In the genomic region with DNA sequence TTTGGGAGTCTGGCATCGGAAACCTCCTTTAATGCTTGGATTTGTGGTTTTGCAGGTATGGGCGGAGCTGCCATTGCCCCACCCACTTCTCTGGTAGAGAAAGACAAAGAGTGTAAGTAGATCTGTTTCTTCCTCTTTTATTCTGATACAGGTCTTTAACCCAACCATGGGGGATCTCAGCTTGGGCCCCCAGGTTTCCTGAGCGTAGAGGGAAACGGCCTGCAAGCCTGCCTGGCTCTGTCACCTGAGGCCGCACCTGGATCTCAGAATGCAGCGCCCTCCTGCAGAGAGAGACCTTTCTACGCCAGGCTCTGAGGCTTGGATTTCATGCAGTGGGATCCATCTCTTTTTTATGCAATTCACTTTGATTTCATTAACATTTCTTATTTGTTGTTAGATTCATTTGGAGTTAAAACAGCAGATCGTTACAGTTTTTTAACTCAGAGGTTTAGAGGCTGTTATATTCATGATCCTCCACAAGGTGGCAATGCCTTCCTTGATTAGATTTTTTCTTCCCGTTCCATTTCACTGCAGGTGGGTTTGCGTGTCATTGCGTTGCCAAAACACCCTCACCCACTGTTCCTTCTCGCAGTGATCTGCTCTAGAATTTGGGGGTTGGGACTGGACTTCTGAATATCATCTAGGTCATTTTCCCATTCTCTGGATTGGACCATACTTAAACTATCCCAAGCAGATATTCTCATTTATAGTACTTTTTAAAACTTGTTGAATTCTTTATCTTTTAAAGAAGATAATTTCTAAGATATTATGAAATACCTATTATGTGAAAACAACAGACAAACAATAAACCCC, we compare ENCODE assay signal across 8 cellular contexts. TPM values are rescaled to one million over a fixed set of nuclear protein-coding genes. Genes with fewer than 3 reads are reported as not detected.
DNase-seq lines count a peak whose midpoint lies in the region; ATAC-seq and TF ChIP-seq lines count a peak whose summit lies in the region.

No MANE protein-coding gene starts in this region.

- H3K36me3 Mint-ChIP-seq in activated naive CD4-positive, alpha-beta T cell treated with anti-CD3 and anti-CD28 coated beads for 36 hours (ENCODE audit: low read depth) = peaks cover 54% of the 10 kb centered on the region
- peaks cover 57% of the 10 kb centered on the region for H3K36me3 Mint-ChIP-seq in activated naive CD8-positive, alpha-beta T cell treated with anti-CD3 and anti-CD28 coated beads, Interleukin-2, amount 10 ng/mL, durations not matched to agents 7 days and 5 days

- TF ChIP-seq POLR2A in spleen (IDR thresholded peaks at IDR 0.05) = no peak

- intact Hi-C loops in activated naive CD4-positive, alpha-beta T cell treated with anti-CD3 and anti-CD28 coated beads for 36 hours (cut with micrococcal nuclease) = loop anchor here (1.0 to 10.0 kb wide), 6 partner anchors 18 to 566 kb away; no protein-coding TSS in a partner anchor
- intact Hi-C loops in left cardiac atrium (cut with DNase I) (loop anchor here (1.0 to 10.0 kb wide), 3 partner anchors 43 to 292 kb away; partner anchors contain the start of gene PFKFB3 (in 1 of the 2)), spleen (cut with DNase I; ENCODE audit: low total_unique reads) (loop anchor here (5.0 to 10.0 kb wide), 3 partner anchors 43 to 293 kb away; partner anchors contain the start of gene PFKFB3)

- no peak for ATAC-seq in activated naive CD8-positive, alpha-beta T cell treated with anti-CD3 and anti-CD28 coated beads, Interleukin-2, amount 10 ng/mL, durations not matched to agents 7 days and 5 days (ENCODE audit: low read depth)
- peak; percentile 38 to 48 for ATAC-seq in left cardiac atrium

- peak overlapping the region in 3 of 8 donors; percentile 4 to 37 (median 16) for H3K27ac ChIP-seq in spleen

- H3K4me1 Mint-ChIP-seq in activated naive CD4-positive, alpha-beta T cell treated with anti-CD3 and anti-CD28 coated beads for 36 hours (ENCODE audit: low read depth) = peaks cover 21% of the 10 kb centered on the region
- peaks cover 23% of the 10 kb centered on the region for H3K4me1 Mint-ChIP-seq in activated naive CD8-positive, alpha-beta T cell treated with anti-CD3 and anti-CD28 coated beads, Interleukin-2, amount 10 ng/mL, durations not matched to agents 7 days and 5 days

- 37 to 45% (median 43%) methylated on average over 12 of the region's 12 CpGs for WGBS in spleen, 5 donors

- peaks cover 7 to 100% (median 87%) of the 10 kb centered on the region in 6 donors for H3K36me3 ChIP-seq in spleen

- peak; percentile 36 for DNase-seq in activated naive CD4-positive, alpha-beta T cell treated with anti-CD3 and anti-CD28 coated beads for 36 hours
- DNase-seq in activated naive CD4-positive, alpha-beta T cell treated with anti-CD3 and anti-CD28 coated beads, Interleukin-2, amount 50 U/mL, for 16 hours = no peak
- peak; percentile 47 for DNase-seq in NCI-H1694 (lab: John Stamatoyannopoulos, UW)
- no peak for DNase-seq in activated naive CD8-positive, alpha-beta T cell treated with anti-CD3 and anti-CD28 coated beads, Interleukin-2, amount 10 ng/mL, durations not matched to agents 7 days and 5 days
- no peak for DNase-seq in left cardiac atrium
- DNase-seq in spleen = no peak
- no peak for DNase-seq in HPDE6-E6E7 (ENCODE audit: extremely low spot score)
- DNase-seq in activated effector memory CD4-positive, alpha-beta T cell treated with anti-CD3 and anti-CD28 coated beads, Interleukin-2, amount 50 U/mL, for 16 hours = no peak

- no peak overlapping the region for H3K4me3 ChIP-seq in spleen

- no peak overlapping the region for H3K4me3 Mint-ChIP-seq in activated naive CD4-positive, alpha-beta T cell treated with anti-CD3 and anti-CD28 coated beads for 36 hours
- peak overlapping the region; percentile 36 for H3K4me3 Mint-ChIP-seq in activated naive CD8-positive, alpha-beta T cell treated with anti-CD3 and anti-CD28 coated beads, Interleukin-2, amount 10 ng/mL, durations not matched to agents 7 days and 5 days

- H3K9me3 ChIP-seq in spleen = no peaks in the 10 kb centered on the region

- no peaks in the 10 kb centered on the region for H3K9me3 Mint-ChIP-seq in activated naive CD4-positive, alpha-beta T cell treated with anti-CD3 and anti-CD28 coated beads for 36 hours
- no peaks in the 10 kb centered on the region for H3K9me3 Mint-ChIP-seq in activated naive CD8-positive, alpha-beta T cell treated with anti-CD3 and anti-CD28 coated beads, Interleukin-2, amount 10 ng/mL, durations not matched to agents 7 days and 5 days

- H3K27ac Mint-ChIP-seq in activated naive CD4-positive, alpha-beta T cell treated with anti-CD3 and anti-CD28 coated beads for 36 hours = peak overlapping the region; percentile 66
- H3K27ac Mint-ChIP-seq in activated naive CD8-positive, alpha-beta T cell treated with anti-CD3 and anti-CD28 coated beads, Interleukin-2, amount 10 ng/mL, durations not matched to agents 7 days and 5 days = peak overlapping the region; percentile 75

- CTCF ChIA-PET in activated naive CD4-positive, alpha-beta T cell treated with anti-CD3 and anti-CD28 coated beads for 36 hours (lab: Charles Lee) = interaction anchor here (0.5 to 4.4 kb wide), 9 partner anchors 28 to 297 kb away, joined by 3 to 35 read pairs (median 4); no protein-coding TSS in a partner anchor

- peaks cover 5 to 34% (median 15%) of the 10 kb centered on the region in 6 donors for H3K4me1 ChIP-seq in spleen

- H3K27me3 Mint-ChIP-seq in activated naive CD4-positive, alpha-beta T cell treated with anti-CD3 and anti-CD28 coated beads for 36 hours (ENCODE audit: low read depth) = no peaks in the 10 kb centered on the region
- no peaks in the 10 kb centered on the region for H3K27me3 Mint-ChIP-seq in activated naive CD8-positive, alpha-beta T cell treated with anti-CD3 and anti-CD28 coated beads, Interleukin-2, amount 10 ng/mL, durations not matched to agents 7 days and 5 days

- peak in 10 of 11 experiments; percentile 59 to 94 (median 81) for TF ChIP-seq CTCF in spleen (IDR thresholded peaks at IDR 0.05 in 8 of 11, conservative IDR thresholded peaks at IDR 0.05 in 3 of 11)

- POLR2A ChIA-PET in activated naive CD8-positive, alpha-beta T cell treated with anti-CD3 and anti-CD28 coated beads, Interleukin-2, amount 10 ng/mL, durations not matched to agents 7 days and 5 days (lab: Charles Lee) = no interaction called here

- H3K27me3 ChIP-seq in spleen (replicated peaks in 1 of 7) = no peaks in the 10 kb centered on the region

RNA-seq across cellular contexts. Expression of gene RBM17, which starts 20.0 kb away (rescaled TPM):
- total RNA-seq in activated naive CD4-positive, alpha-beta T cell treated with anti-CD3 and anti-CD28 coated beads for 36 hours = 100 to 1,000 TPM; 157 to 162 TPM
- total RNA-seq in activated naive CD8-positive, alpha-beta T cell treated with anti-CD3 and anti-CD28 coated beads, Interleukin-2, amount 10 ng/mL, durations not matched to agents 7 days and 5 days = 100 to 1,000 TPM; 185 to 200 TPM
- total RNA-seq in left cardiac atrium (10 to 100 TPM; 58.6 to 80.3 TPM), spleen (100 to 1,000 TPM in 6 of 7 donors, 10 to 100 TPM in 1; 93.2 to 140 (median 120) TPM)
- 100 to 1,000 TPM in 1 of 3 donors, 10 to 100 TPM in 2; 63.1 to 100 (median 93.5) TPM for polyA plus RNA-seq in spleen

RNA-seq across cellular contexts. Expression of gene IL2RA, which starts 46.7 kb away (rescaled TPM):
- 100 to 1,000 TPM; 443 to 471 TPM for total RNA-seq in activated naive CD4-positive, alpha-beta T cell treated with anti-CD3 and anti-CD28 coated beads for 36 hours
- total RNA-seq in activated naive CD8-positive, alpha-beta T cell treated with anti-CD3 and anti-CD28 coated beads, Interleukin-2, amount 10 ng/mL, durations not matched to agents 7 days and 5 days = 100 to 1,000 TPM; 184 to 201 TPM
- 1 to 10 TPM; 2.7 to 6.3 TPM for total RNA-seq in left cardiac atrium
- 10 to 100 TPM in 5 of 7 donors, 1 to 10 TPM in 2; 3.5 to 78.7 (median 22.8) TPM for total RNA-seq in spleen
- 1 to 10 TPM; 5.0 to 9.7 (median 5.6) TPM for polyA plus RNA-seq in spleen

Comparison
In these comparisons a context has a peak if more than half of its experiments do, and no peak if none do; other contexts are left out.
1. DNase-seq: peak in activated naive CD4-positive, alpha-beta T cell treated with anti-CD3 and anti-CD28 coated beads for 36 hours (single experiment) and NCI-H1694 (single experiment); none in activated naive CD4-positive, alpha-beta T cell treated with anti-CD3 and anti-CD28 coated beads, Interleukin-2, amount 50 U/mL, for 16 hours (single experiment), activated naive CD8-positive, alpha-beta T cell treated with anti-CD3 and anti-CD28 coated beads, Interleukin-2, amount 10 ng/mL, durations not matched to agents 7 days and 5 days (single experiment), left cardiac atrium (single experiment), spleen (single experiment), HPDE6-E6E7 (single experiment) and activated effector memory CD4-positive, alpha-beta T cell treated with anti-CD3 and anti-CD28 coated beads, Interleukin-2, amount 50 U/mL, for 16 hours (single experiment).